9 cellular contexts compared by ENCODE assay signal in genomic region chr12:132622437-132623071, GRCh38. TPM values are rescaled to one million over a fixed set of nuclear protein-coding genes. Genes with fewer than 3 reads are reported as not detected.
DNase-seq lines count a peak whose midpoint lies in the region; ATAC-seq, FAIRE-seq and TF ChIP-seq lines count a peak whose summit lies in the region.
"Had no signal": no experiment of that assay in that cellular context is flagged by ENCODE, and none has a peak within 500 bp of the region (broad histone marks: within the 10 kb centered on the region; RNA-seq: fewer than 3 reads in every experiment).

No MANE protein-coding gene starts in this region.

- H3K27ac ChIP-seq in K562 (ENCODE audit: extremely low read depth, low read depth, low read length) (peak overlapping the region; percentile 5; the same call in 1 of the 3 replicates), liver (ENCODE audit: low read depth in 1 of 2, low read length in 2 of 2) (no peak overlapping the region), aorta (ENCODE audit: low read depth in 1 of 2, low read length in 2 of 2) (no peak overlapping the region)

- no peak for DNase-seq in Right ventricle myocardium inferior (ENCODE audit: missing footprints)
- no peak for DNase-seq in cardiac septum (ENCODE audit: low spot score)
- DNase-seq in K562 (ENCODE audit: extremely low read depth in 1 of 4, low spot score in 3 of 4), result peak in 1 of 4 experiments; percentile 43
- DNase-seq in aorta, result no peak

- BruUV-seq in K562 (replicated peaks; lab: Mats Ljungman, UMichigan), result no TSS peak

- H3K4me2 ChIP-seq in K562 (ENCODE audit: insufficient read depth, low read length), result no peak overlapping the region

- H3K36me3 ChIP-seq in K562 (ENCODE audit: control insufficient read depth, insufficient read depth, low read length), result peaks cover 44% of the 10 kb centered on the region; the same call in 2 of the 3 replicates
- H3K36me3 ChIP-seq in liver (ENCODE audit: control insufficient read depth in 4 of 4, insufficient read depth in 3 of 4, low read depth in 1 of 4, low read length in 3 of 4), result peaks cover 0 to 24% (median 14%) of the 10 kb centered on the region in 4 donors
- peaks cover 0 to 4% of the 10 kb centered on the region in 2 donors for H3K36me3 ChIP-seq in aorta (ENCODE audit: control insufficient read depth in 1 of 2, insufficient read depth in 2 of 2, low read length in 1 of 2)

- POLR2A ChIA-PET in K562 (lab: Yijun Ruan, JAX), result interaction anchor here (0.6 to 1.4 kb wide), 3 partner anchors 11 to 110 kb away, joined by 3 to 5 read pairs (median 3); no protein-coding TSS in a partner anchor

- peak; percentile 35 for ATAC-seq in Right ventricle myocardium inferior
- ATAC-seq in K562, result peak; percentile 58
- peak; percentile 34 for ATAC-seq in aorta (ENCODE audit: low FRiP score)
- ATAC-seq in GM19397 (IDR thresholded peaks at IDR 0.05; ENCODE audit: unreplicated experiment), result no peak
- no peak for ATAC-seq in HG03342 (IDR thresholded peaks at IDR 0.05; ENCODE audit: unreplicated experiment)
- ATAC-seq in GM18867 (IDR thresholded peaks at IDR 0.05; ENCODE audit: unreplicated experiment), result no peak

- no peaks in the 10 kb centered on the region for H3K79me2 ChIP-seq in K562 (ENCODE audit: control insufficient read depth, insufficient read depth, low read length)

- peaks cover 12 to 55% of the 10 kb centered on the region in 2 experiments; a peak in 4 of 5 replicates for H3K4me1 ChIP-seq in K562 (replicated peaks in 1 of 2; ENCODE audit: control insufficient read depth in 2 of 2, insufficient read depth in 2 of 2, low read length in 2 of 2)
- peaks cover 0 to 7% (median 5%) of the 10 kb centered on the region in 4 donors for H3K4me1 ChIP-seq in liver (ENCODE audit: control insufficient read depth in 4 of 4, insufficient read depth in 4 of 4, low read length in 3 of 4)
- no peaks in the 10 kb centered on the region for H3K4me1 ChIP-seq in aorta (ENCODE audit: control insufficient read depth in 1 of 2, insufficient read depth in 2 of 2, low read length in 2 of 2)

- intact Hi-C loops in Right ventricle myocardium inferior (cut with DNase I) (no loop called here), cardiac septum (cut with DNase I) (no loop called here), K562 (cut with micrococcal nuclease) (no loop called here), aorta (cut with DNase I) (no loop called here)

- TF ChIP-seq RAD21 in K562 (CRISPR knock-in tag; conservative IDR thresholded peaks at IDR 0.05 in 1 of 2, IDR thresholded peaks at IDR 0.05 in 1 of 2) (no peak), liver (IDR thresholded peaks at IDR 0.05) (no peak)

- TF ChIP-seq POLR2A in K562 (conservative IDR thresholded peaks at IDR 0.05), result 0 out of 2 replicates have a peak, but pooled peaks have one; percentile 29

- H3K9me3 ChIP-seq in K562 (replicated peaks; ENCODE audit: control insufficient read depth, insufficient read depth, low read depth, low read length) (0 out of 2 replicates have a peak, but pooled peaks cover under 1% of the 10 kb centered on the region), liver (ENCODE audit: control insufficient read depth in 4 of 4, low read length in 3 of 4) (no peaks in the 10 kb centered on the region), aorta (ENCODE audit: control insufficient read depth, low read length) (no peaks in the 10 kb centered on the region)

- FAIRE-seq in K562 (lab: Jason Lieb, UNC), result peak; percentile 70

- CTCF ChIA-PET in K562 (lab: Yijun Ruan, JAX; ENCODE audit: low intra/inter-chr PET ratio), result no interaction called here

- H2AFZ ChIP-seq in K562 (ENCODE audit: low read depth, low read length), result no peak overlapping the region

- H3K27me3 ChIP-seq in K562 (ENCODE audit: control insufficient read depth in 2 of 2, insufficient read depth in 2 of 2, low read length in 2 of 2) (no peaks in the 10 kb centered on the region), liver (ENCODE audit: control insufficient read depth in 4 of 4, insufficient read depth in 4 of 4, low read length in 3 of 4) (peaks cover 0 to 3% (median 0%) of the 10 kb centered on the region in 4 donors), aorta (ENCODE audit: control insufficient read depth in 1 of 2, insufficient read depth in 2 of 2, low read length in 1 of 2) (no peaks in the 10 kb centered on the region)

- H3K9me1 ChIP-seq in K562 (ENCODE audit: control insufficient read depth, insufficient read depth, low read length), result no peaks in the 10 kb centered on the region

- H3K9ac ChIP-seq in K562 (ENCODE audit: insufficient read depth in 1 of 2, low read depth in 2 of 2, low read length in 2 of 2) (peak overlapping the region in 1 of 2 experiments; percentile 68; a peak in 2 of 4 replicates), liver (ENCODE audit: low read depth in 1 of 2, low read length in 2 of 2) (no peak overlapping the region)

- H4K20me1 ChIP-seq in K562 (replicated peaks; ENCODE audit: control insufficient read depth, insufficient read depth, low read length), result 0 out of 2 replicates have a peak, but pooled peaks cover 3% of the 10 kb centered on the region

- TF ChIP-seq CTCF in K562 (IDR thresholded peaks at IDR 0.05 in 2 of 3, conservative IDR thresholded peaks at IDR 0.05 in 1 of 3; ENCODE audit: insufficient read depth in 2 of 3, low read depth in 1 of 3, low read length in 3 of 3) (no peak), liver (IDR thresholded peaks at IDR 0.05; ENCODE audit: low read depth, low read length, missing input control) (no peak)

- in situ Hi-C loops in K562 (cut with MboI), result no loop called here

- TF ChIP-seq EP300 in K562 (IDR thresholded peaks at IDR 0.05; ENCODE audit: low read length), result no peak

- WGBS in K562 (ENCODE audit: insufficient coverage, low coverage, missing lambda C conversion rate), result 33% methylated on average over 11 of the region's 11 CpGs
- WGBS in liver, result 42% methylated on average over 11 of the region's 11 CpGs
- 27 to 34% methylated on average over 11 of the region's 11 CpGs for WGBS in aorta, 2 donors

- no peak overlapping the region for H3K4me3 ChIP-seq in K562
- H3K4me3 ChIP-seq in liver (ENCODE audit: low read depth in 1 of 3, low read length in 3 of 3), result no peak overlapping the region
- no peak overlapping the region for H3K4me3 ChIP-seq in aorta (ENCODE audit: low read length in 2 of 2)

TF ChIP-seq in K562, 482 proteins besides CTCF, POLR2A, EP300 and RAD21 (continues in another document):
- no peak for TF ChIP-seq ZNF197 (CRISPR knock-in tag; IDR thresholded peaks at IDR 0.05; ENCODE audit: low read depth)
- TF ChIP-seq HDAC8 (tag; IDR thresholded peaks at IDR 0.05), result no peak
- TF ChIP-seq NFIC (IDR thresholded peaks at IDR 0.05), result no peak

TF ChIP-seq in liver, 16 proteins besides CTCF, POLR2A, EP300 and RAD21 (continues in another document):
- peak; percentile 6 for TF ChIP-seq NR2F2 (IDR thresholded peaks at IDR 0.05)
- no peak for TF ChIP-seq GABPA (IDR thresholded peaks at IDR 0.05 in 1 of 2, conservative IDR thresholded peaks at IDR 0.05 in 1 of 2)

RNA-seq across cellular contexts. Expression of gene P2RX2, which starts 4.0 kb away (rescaled TPM):
- total RNA-seq in Right ventricle myocardium inferior, result not detected
- not detected for total RNA-seq in cardiac septum
- total RNA-seq in K562 (2011; cell fraction: chromatin; rRNA removed; ENCODE audit: low replicate concordance), result not detected in 2 replicates
- not detected in 2 replicates for total RNA-seq in K562 (2011; cell fraction: nucleolus; rRNA removed)
- not detected in 2 replicates for total RNA-seq in K562 (2011; cell fraction: nucleoplasm; rRNA removed)
- total RNA-seq in K562 (2014; rRNA removed), result not detected in 2 replicates
- total RNA-seq in K562 (2014; rRNA removed; fragmentation: Illumina TruSeq; extraction: Trizol), result not detected in 2 replicates
- not detected in 2 replicates for total RNA-seq in K562 (2015; rRNA removed; fragmentation: Illumina TruSeq; extraction: Trizol)
- not detected in 2 replicates for total RNA-seq in K562 (2021)
- not detected in 2 replicates for polyA plus RNA-seq in K562 (2011; rRNA removed)
- not detected in 2 replicates for polyA plus RNA-seq in K562 (2011; cell fraction: cytosol; rRNA removed)
- not detected in 2 replicates for polyA plus RNA-seq in K562 (2011; cell fraction: nucleus; rRNA removed)
- polyA plus RNA-seq in K562 (2012), result 0.06 and 0.14 TPM in 2 replicates
- not detected in 2 replicates for polyA plus RNA-seq in K562 (2014; fragmentation: Illumina TruSeq; extraction: Trizol)
- not detected for polyA plus RNA-seq in K562 (2014; fragmentation: Nextera tagmentation; extraction: Ambion mirVana)
- polyA plus RNA-seq in K562 (2014; rRNA removed), result not detected in 2 replicates
- polyA minus RNA-seq in K562 (2011; rRNA and poly(A)+ RNA removed), result not detected in 2 replicates
- polyA minus RNA-seq in K562 (2011; cell fraction: cytosol; rRNA and poly(A)+ RNA removed), result not detected in 2 replicates
- not detected in 2 replicates for polyA minus RNA-seq in K562 (2011; cell fraction: nucleus; rRNA and poly(A)+ RNA removed)
- not detected for total RNA-seq in liver
- not detected for polyA plus RNA-seq in liver
- under 1 TPM in 1 of 2 donors, not detected in 1; 0.27 TPM for total RNA-seq in aorta
- not detected for polyA plus RNA-seq in aorta
- total RNA-seq: T-helper 1 cell treated with Interleukin-12 subunit alpha and Interleukin-12 subunit beta and Interleukin-4 antibody, amounts not matched to agents 30 ng/mL and 1 ng/mL, for 36 hours had no signal

RNA-seq across cellular contexts. Expression of gene LRCOL1, which starts 12.2 kb away (rescaled TPM):
- total RNA-seq in Right ventricle myocardium inferior (not detected), cardiac septum (not detected), K562 (2014; rRNA removed) (not detected in 2 replicates), K562 (2014; rRNA removed; fragmentation: Illumina TruSeq; extraction: Trizol) (not detected in 2 replicates), K562 (2015; rRNA removed; fragmentation: Illumina TruSeq; extraction: Trizol) (not detected in 2 replicates), K562 (2021) (not detected in 2 replicates), liver (1 to 10 TPM in 1 of 2 donors, not detected in 1; 2.6 TPM), aorta (1 to 10 TPM in 1 of 2 donors, not detected in 1; 1.2 TPM)
- not detected in 2 replicates for total RNA-seq in K562 (2011; cell fraction: chromatin; rRNA removed; ENCODE audit: low replicate concordance)
- not detected in 2 replicates for total RNA-seq in K562 (2011; cell fraction: nucleolus; rRNA removed)
- not detected in 2 replicates for total RNA-seq in K562 (2011; cell fraction: nucleoplasm; rRNA removed)
- polyA plus RNA-seq in K562 (2011; rRNA removed) (not detected in 2 replicates), K562 (2014; fragmentation: Illumina TruSeq; extraction: Trizol) (not detected in 2 replicates), K562 (2014; fragmentation: Nextera tagmentation; extraction: Ambion mirVana) (not detected), K562 (2014; rRNA removed) (not detected in 2 replicates), liver (10 to 100 TPM in 1 of 2 donors, 1 to 10 TPM in 1; 5.9 to 40.7 TPM), aorta (under 1 TPM in 1 of 2 donors, not detected in 1; 0.59 TPM)
- polyA plus RNA-seq in K562 (2011; cell fraction: cytosol; rRNA removed), result 0.09 TPM in 1 of 2 replicates, not detected in the other
- 0.20 TPM in 1 of 2 replicates, not detected in the other for polyA plus RNA-seq in K562 (2011; cell fraction: nucleus; rRNA removed)
- not detected in 2 replicates for polyA plus RNA-seq in K562 (2012)
- polyA minus RNA-seq in K562 (2011; rRNA and poly(A)+ RNA removed), result not detected in 2 replicates
- not detected in 2 replicates for polyA minus RNA-seq in K562 (2011; cell fraction: cytosol; rRNA and poly(A)+ RNA removed)
- not detected in 2 replicates for polyA minus RNA-seq in K562 (2011; cell fraction: nucleus; rRNA and poly(A)+ RNA removed)
- total RNA-seq: T-helper 1 cell treated with Interleukin-12 subunit alpha and Interleukin-12 subunit beta and Interleukin-4 antibody, amounts not matched to agents 30 ng/mL and 1 ng/mL, for 36 hours had no signal

Comparison
In these comparisons a context has a peak if more than half of its experiments do, and no peak if none do; other contexts are left out.
1. ATAC-seq: peak in Right ventricle myocardium inferior (single experiment), K562 (single experiment) and aorta (single experiment); none in GM19397 (single experiment), HG03342 (single experiment) and GM18867 (single experiment).